ENCODE assay signal across 24 cellular contexts in the genomic region with DNA sequence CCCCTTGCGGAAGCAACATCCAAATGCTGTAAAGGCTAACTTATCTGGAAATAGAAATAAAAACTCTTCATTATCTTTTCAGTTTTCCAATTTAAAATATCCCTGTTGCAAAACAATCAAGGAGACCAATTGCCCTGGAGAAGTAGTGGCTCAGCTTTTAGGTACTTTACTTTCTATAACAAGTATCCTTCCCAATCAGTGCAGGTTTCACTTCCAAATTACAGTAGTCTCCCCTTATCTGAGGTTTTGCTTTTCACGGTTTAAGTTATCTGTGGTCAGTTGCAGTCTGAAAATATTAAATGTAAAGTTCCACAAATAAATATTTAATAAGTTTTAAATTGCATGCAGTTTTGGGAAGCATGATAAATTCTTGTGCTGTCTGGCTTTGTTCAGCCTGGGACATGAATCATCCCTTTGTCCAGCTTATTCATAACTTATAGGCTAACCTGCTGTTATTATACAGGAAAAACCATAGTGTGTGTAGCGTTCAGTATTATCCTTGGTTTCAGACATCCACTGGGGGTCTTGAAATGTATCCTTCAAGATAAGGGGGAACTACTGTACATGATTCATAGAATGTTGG.
A peak's percentile ranks its signal among the peaks of the same experiment; 100 is the strongest.
DNase-seq lines count a peak whose midpoint lies in the region; ATAC-seq and TF ChIP-seq lines count a peak whose summit lies in the region.
"Had no signal": no experiment of that assay in that cellular context is flagged by ENCODE, and none has a peak within 500 bp of the region (broad histone marks: within the 10 kb centered on the region; RNA-seq: fewer than 3 reads in every experiment).

No MANE protein-coding gene starts in this region.

- H3F3A ChIP-seq in smooth muscle cell (ENCODE audit: low read depth): no peaks in the 10 kb centered on the region

- no peak overlapping the region for H3K14ac ChIP-seq in trophoblast cell (ENCODE audit: low read length)

- H3K27me3 ChIP-seq in SJCRH30: no peaks in the 10 kb centered on the region
- no peaks in the 10 kb centered on the region for H3K27me3 ChIP-seq in smooth muscle cell (ENCODE audit: low read depth)
- H3K27me3 ChIP-seq in trophoblast cell (ENCODE audit: insufficient read depth, low read length): no peaks in the 10 kb centered on the region
- H3K27me3 ChIP-seq: BLaER1, MG63, Peyer's patch had no signal

- H3K9me3 ChIP-seq in SJCRH30 (replicated peaks) (peaks cover 23% of the 10 kb centered on the region), smooth muscle cell (replicated peaks; ENCODE audit: low read depth) (no peaks in the 10 kb centered on the region), trophoblast cell (ENCODE audit: insufficient read depth, low read depth, low read length) (peaks cover 6% of the 10 kb centered on the region)
- H3K9me3 ChIP-seq: MG63 had no signal

- no peak overlapping the region for H3K4ac ChIP-seq in trophoblast cell (ENCODE audit: low read depth, low read length)

- H3K4me1 ChIP-seq in SJCRH30: peaks cover 15% of the 10 kb centered on the region
- no peaks in the 10 kb centered on the region for H3K4me1 ChIP-seq in smooth muscle cell (ENCODE audit: low read depth)
- H3K4me1 ChIP-seq in trophoblast cell (ENCODE audit: control insufficient read depth in 1 of 2, insufficient read depth in 2 of 2, low read length in 2 of 2): no peaks in the 10 kb centered on the region
- H3K4me1 ChIP-seq: BLaER1, HAP-1, Peyer's patch had no signal

- 68% methylated on average over 3 of the region's 3 CpGs for WGBS in smooth muscle cell (ENCODE audit: low lambda C conversion rate)
- WGBS in trophoblast cell (ENCODE audit: extremely low coverage, insufficient coverage, insufficient read length): no CpG with 5 or more reads among the region's 3 CpGs

- H3K9ac ChIP-seq in smooth muscle cell (ENCODE audit: low read depth): no peak overlapping the region
- no peak overlapping the region for H3K9ac ChIP-seq in trophoblast cell (ENCODE audit: low read length)
- H3K9ac ChIP-seq: BLaER1, GM23248 had no signal

- TF ChIP-seq CTCF in astrocyte of the spinal cord (IDR thresholded peaks at IDR 0.05; ENCODE audit: low read depth, low read length) (no peak), fibroblast of pulmonary artery (IDR thresholded peaks at IDR 0.05; ENCODE audit: low read length, missing control alignments) (no peak), smooth muscle cell (IDR thresholded peaks at IDR 0.05; ENCODE audit: borderline replicate concordance, insufficient read depth, poor library complexity, severe bottlenecking) (no peak)

- H3K36me3 ChIP-seq in SJCRH30 (no peaks in the 10 kb centered on the region), smooth muscle cell (ENCODE audit: low read depth) (no peaks in the 10 kb centered on the region), trophoblast cell (ENCODE audit: control insufficient read depth in 1 of 2, insufficient read depth in 2 of 2, low read length in 2 of 2) (no peaks in the 10 kb centered on the region)
- H3K36me3 ChIP-seq: HAP-1, MG63, Peyer's patch had no signal

- no peak overlapping the region for H2AK5ac ChIP-seq in trophoblast cell (ENCODE audit: low read length)

- H3K27ac ChIP-seq in SJCRH30 (peak overlapping the region; percentile 47), smooth muscle cell (ENCODE audit: low read depth) (no peak overlapping the region), trophoblast cell (ENCODE audit: low read depth, low read length) (no peak overlapping the region)
- H3K27ac ChIP-seq: BLaER1, GM23248, Peyer's patch had no signal

- DNase-seq in SJCRH30 (peak in 1 of 2 experiments; percentile 61), astrocyte of the spinal cord (ENCODE audit: low read depth, low spot score) (peak; percentile 2), fibroblast of pulmonary artery (ENCODE audit: low read depth) (peak; percentile 31), smooth muscle cell (lab: John Stamatoyannopoulos, UW; ENCODE audit: unreplicated experiment) (no peak), SW 1271 (lab: John Stamatoyannopoulos, UW) (no peak), trophoblast cell (no peak)
- DNase-seq: CD4-positive, alpha-beta memory T cell; DMS153; GDM1; GM23248; IMR-90; Karpas-422; MG63; NCI-H1092; NCI-H1436 treated with DMSO at 0.1 percent for 48 hours; NCI-H2081; NCI-H2171 treated with DMSO at 0.1 percent for 48 hours; NCI-H446 treated with DMSO at 0.1 percent for 48 hours; NCI-H69; Peyer's patch had no signal

- no peak overlapping the region for H2BK12ac ChIP-seq in trophoblast cell (ENCODE audit: low read length)

- H2BK5ac ChIP-seq in trophoblast cell (ENCODE audit: low read depth, low read length, poor library complexity): no peak overlapping the region

- H3K4me3 ChIP-seq in SJCRH30: no peak overlapping the region
- H3K4me3 ChIP-seq in astrocyte of the spinal cord (ENCODE audit: low read depth, low read length): no peak overlapping the region
- H3K4me3 ChIP-seq in fibroblast of pulmonary artery (replicated peaks; ENCODE audit: low read depth, low read length): peak overlapping the region; percentile 17
- H3K4me3 ChIP-seq in smooth muscle cell: no peak overlapping the region
- H3K4me3 ChIP-seq in trophoblast cell (ENCODE audit: low read depth, low read length): no peak overlapping the region
- H3K4me3 ChIP-seq: BLaER1, GM23248, HAP-1, MG63, Peyer's patch had no signal

- no peak overlapping the region for H2BK120ac ChIP-seq in trophoblast cell (ENCODE audit: insufficient read depth, low read length, poor library complexity)

- H3K79me2 ChIP-seq in smooth muscle cell (ENCODE audit: low read depth) (no peaks in the 10 kb centered on the region), trophoblast cell (ENCODE audit: control insufficient read depth, insufficient read depth, low read length, poor library complexity) (no peaks in the 10 kb centered on the region)

- H3K23ac ChIP-seq in trophoblast cell (ENCODE audit: low read length): no peak overlapping the region

- H3K18ac ChIP-seq in trophoblast cell (ENCODE audit: low read length): no peak overlapping the region

- H4K91ac ChIP-seq in trophoblast cell (ENCODE audit: low read depth, low read length): no peak overlapping the region

- peak overlapping the region; percentile 35 for H3K4me2 ChIP-seq in smooth muscle cell
- no peak overlapping the region for H3K4me2 ChIP-seq in trophoblast cell (ENCODE audit: low read length)
- H3K4me2 ChIP-seq: BLaER1 had no signal

- H4K20me1 ChIP-seq in smooth muscle cell (ENCODE audit: low read depth): no peaks in the 10 kb centered on the region
- H4K20me1 ChIP-seq: BLaER1 had no signal

- H4K12ac ChIP-seq in trophoblast cell (ENCODE audit: low read depth, low read length): no peak overlapping the region

- H3K79me1 ChIP-seq in trophoblast cell (ENCODE audit: low read length): no peaks in the 10 kb centered on the region

- no peak overlapping the region for H2AFZ ChIP-seq in smooth muscle cell (ENCODE audit: low read depth)
- H2AFZ ChIP-seq in trophoblast cell (ENCODE audit: insufficient read depth, low read length, poor library complexity): no peak overlapping the region
- H2AFZ ChIP-seq: GM23248 had no signal

- in situ Hi-C loops in astrocyte of the spinal cord (cut with HindIII; ENCODE audit: low sequenced_read_pairs): no loop called here

- H4K8ac ChIP-seq in trophoblast cell (ENCODE audit: low read depth, low read length): no peak overlapping the region

- ATAC-seq in activated CD4-positive, CD25-positive, alpha-beta regulatory T cell treated with anti-CD3 and anti-CD28 coated beads, Interleukin-2, amount 50 U/mL, for 24 hours: no peak
- ATAC-seq: Right ventricle myocardium inferior had no signal

Comparison
In these comparisons a context has a peak if more than half of its experiments do, and no peak if none do; other contexts are left out.
1. DNase-seq: peak in astrocyte of the spinal cord (single experiment) and fibroblast of pulmonary artery (single experiment); none in smooth muscle cell (single experiment), SW 1271 (0 of 2) and trophoblast cell (0 of 2).